9 cellular contexts compared by ENCODE assay signal in the genomic region with DNA sequence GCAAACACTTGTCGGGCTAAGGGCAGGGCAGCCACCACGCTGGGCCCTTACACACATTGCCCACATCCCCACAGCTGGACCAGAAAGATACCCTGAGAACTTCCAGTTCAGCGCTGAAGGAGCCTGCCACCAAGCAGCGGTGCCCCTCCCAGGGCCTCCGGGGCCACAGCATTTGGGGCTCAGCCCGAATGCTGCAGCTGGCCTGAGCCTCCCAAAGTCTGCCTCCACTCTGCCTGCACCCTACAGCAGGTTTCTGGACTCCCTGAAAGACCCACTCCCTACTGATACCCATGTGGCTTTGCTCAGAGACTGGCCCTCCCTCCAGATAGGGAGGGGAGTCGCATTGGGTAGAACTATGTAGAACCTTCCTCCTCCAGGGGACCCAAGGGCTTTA. TPM values are rescaled to one million over a fixed set of nuclear protein-coding genes. Genes with fewer than 3 reads are reported as not detected.
DNase-seq lines count a peak whose midpoint lies in the region; ATAC-seq and TF ChIP-seq lines count a peak whose summit lies in the region.
"Had no signal": no experiment of that assay in that cellular context is flagged by ENCODE, and none has a peak within 500 bp of the region (broad histone marks: within the 10 kb centered on the region; RNA-seq: fewer than 3 reads in every experiment).

No MANE protein-coding gene starts in this region.

- H3K4me3 ChIP-seq in CD4-positive, CD25-positive, alpha-beta regulatory T cell (ENCODE audit: low read depth, low read length) = peak overlapping the region; percentile 71
- H3K4me3 ChIP-seq in Jurkat, Clone E6-1 (ENCODE audit: low read length) = peak overlapping the region; percentile 84
- H3K4me3 ChIP-seq in body of pancreas = no peak overlapping the region
- peak overlapping the region; percentile 99 for H3K4me3 ChIP-seq in neural cell (ENCODE audit: low read length)

- peaks cover 24% of the 10 kb centered on the region for H3K4me1 ChIP-seq in CD4-positive, CD25-positive, alpha-beta regulatory T cell (ENCODE audit: control insufficient read depth, insufficient read depth, low read length, poor library complexity, severe bottlenecking)
- H3K4me1 ChIP-seq in body of pancreas = peaks cover 37% of the 10 kb centered on the region

- H4K20me1 ChIP-seq in neural cell (ENCODE audit: insufficient read depth) = peaks cover 10% of the 10 kb centered on the region

- TF ChIP-seq CTCF in body of pancreas (IDR thresholded peaks at IDR 0.05) (no peak), neural cell (IDR thresholded peaks at IDR 0.05; ENCODE audit: poor library complexity, severe bottlenecking) (no peak)

- no peaks in the 10 kb centered on the region for H3F3A ChIP-seq in neural cell (ENCODE audit: insufficient read depth, low read length, poor library complexity, severe bottlenecking)

- H3K27ac ChIP-seq in CD4-positive, CD25-positive, alpha-beta regulatory T cell (ENCODE audit: insufficient read depth, low read length, poor library complexity, severe bottlenecking) = peak overlapping the region; percentile 72
- peak overlapping the region in 3 of 4 donors; percentile 74 to 90 (median 83) for H3K27ac ChIP-seq in body of pancreas
- H3K27ac ChIP-seq in neural cell (ENCODE audit: low read length) = no peak overlapping the region

- no peaks in the 10 kb centered on the region for H3K9me3 Mint-ChIP-seq in CD4-positive, CD25-positive, alpha-beta regulatory T cell

- TF ChIP-seq RAD21 in neural cell (conservative IDR thresholded peaks at IDR 0.05) = no peak

- H3K4me1 Mint-ChIP-seq in CD4-positive, CD25-positive, alpha-beta regulatory T cell = peaks cover 5 to 29% (median 12%) of the 10 kb centered on the region in 4 donors

- peaks cover 29% of the 10 kb centered on the region for H3K79me2 ChIP-seq in neural cell (replicated peaks; ENCODE audit: insufficient read depth, low read length)

- no peak overlapping the region for H3K4me2 ChIP-seq in neural cell (ENCODE audit: low read length)

- peak in 1 of 3 donors; percentile 12 for DNase-seq in CD4-positive, CD25-positive, alpha-beta regulatory T cell
- no peak for DNase-seq in Jurkat, Clone E6-1 (ENCODE audit: low read depth, low spot score)
- DNase-seq in body of pancreas (no peak), NCI-H1092 (lab: John Stamatoyannopoulos, UW) (no peak), NCI-H1694 treated with DMSO at 0.1 percent for 48 hours (lab: John Stamatoyannopoulos, UW) (no peak), ACHN (no peak), COLO829 (ENCODE audit: low spot score) (no peak)

- intact Hi-C loops in body of pancreas (cut with DNase I) = no loop called here

- in situ Hi-C loops in ACHN (cut with HindIII; ENCODE audit: low pct_ligation_motif_present, low pct_unique_long_range_greater_than_20kb, low sequenced_read_pairs) = no loop called here

- TF ChIP-seq POLR2A in body of pancreas (IDR thresholded peaks at IDR 0.05) = no peak

- no peaks in the 10 kb centered on the region for H3K9me3 ChIP-seq in CD4-positive, CD25-positive, alpha-beta regulatory T cell (ENCODE audit: control insufficient read depth in 2 of 2, low read length in 2 of 2)
- H3K9me3 ChIP-seq in body of pancreas (no peaks in the 10 kb centered on the region), neural cell (ENCODE audit: low read length) (no peaks in the 10 kb centered on the region)

- no peaks in the 10 kb centered on the region for H3K27me3 ChIP-seq in CD4-positive, CD25-positive, alpha-beta regulatory T cell (ENCODE audit: control insufficient read depth, insufficient read depth, low read length)
- H3K27me3 ChIP-seq in body of pancreas = no peaks in the 10 kb centered on the region
- no peaks in the 10 kb centered on the region for H3K27me3 ChIP-seq in neural cell (ENCODE audit: insufficient read depth, low read depth, low read length)

- H3K36me3 Mint-ChIP-seq in CD4-positive, CD25-positive, alpha-beta regulatory T cell = no peaks in the 10 kb centered on the region

- H3K9ac ChIP-seq in neural cell (ENCODE audit: low read length) = peak overlapping the region; percentile 84

- TF ChIP-seq EP300 in neural cell (conservative IDR thresholded peaks at IDR 0.05; ENCODE audit: poor library complexity, severe bottlenecking) = no peak

- H3K4me3 Mint-ChIP-seq in CD4-positive, CD25-positive, alpha-beta regulatory T cell = peak overlapping the region; percentile 91 to 97 (median 95)

- ATAC-seq in CD4-positive, CD25-positive, alpha-beta regulatory T cell (ENCODE audit: low read depth in 2 of 2) = no peak
- no peak for ATAC-seq in body of pancreas

- no peaks in the 10 kb centered on the region for H3K36me3 ChIP-seq in CD4-positive, CD25-positive, alpha-beta regulatory T cell (ENCODE audit: control insufficient read depth, insufficient read depth, low read length)
- H3K36me3 ChIP-seq in body of pancreas (replicated peaks in 1 of 2; ENCODE audit: insufficient read depth in 1 of 2, low read depth in 2 of 2) (no peaks in the 10 kb centered on the region), neural cell (ENCODE audit: insufficient read depth, low read length) (no peaks in the 10 kb centered on the region)

- WGBS in body of pancreas, 2 donors = 64 to 85% methylated on average over 3 to 7 of the region's 7 CpGs

- H3K9me2 ChIP-seq in neural cell (ENCODE audit: insufficient read depth, low read length) = no peaks in the 10 kb centered on the region

- no peak overlapping the region for H2AFZ ChIP-seq in neural cell (ENCODE audit: low read depth, low read length)

- H3K27ac Mint-ChIP-seq in CD4-positive, CD25-positive, alpha-beta regulatory T cell = peak overlapping the region in 2 of 3 donors; percentile 93 to 98

- H3K27me3 Mint-ChIP-seq in CD4-positive, CD25-positive, alpha-beta regulatory T cell = no peaks in the 10 kb centered on the region

TF ChIP-seq in neural cell, 6 proteins besides CTCF, POLR2A, EP300 and RAD21:
- TF ChIP-seq TAF1 (IDR thresholded peaks at IDR 0.05; ENCODE audit: low read depth) = no peak
- TF ChIP-seq, protein P1, sequence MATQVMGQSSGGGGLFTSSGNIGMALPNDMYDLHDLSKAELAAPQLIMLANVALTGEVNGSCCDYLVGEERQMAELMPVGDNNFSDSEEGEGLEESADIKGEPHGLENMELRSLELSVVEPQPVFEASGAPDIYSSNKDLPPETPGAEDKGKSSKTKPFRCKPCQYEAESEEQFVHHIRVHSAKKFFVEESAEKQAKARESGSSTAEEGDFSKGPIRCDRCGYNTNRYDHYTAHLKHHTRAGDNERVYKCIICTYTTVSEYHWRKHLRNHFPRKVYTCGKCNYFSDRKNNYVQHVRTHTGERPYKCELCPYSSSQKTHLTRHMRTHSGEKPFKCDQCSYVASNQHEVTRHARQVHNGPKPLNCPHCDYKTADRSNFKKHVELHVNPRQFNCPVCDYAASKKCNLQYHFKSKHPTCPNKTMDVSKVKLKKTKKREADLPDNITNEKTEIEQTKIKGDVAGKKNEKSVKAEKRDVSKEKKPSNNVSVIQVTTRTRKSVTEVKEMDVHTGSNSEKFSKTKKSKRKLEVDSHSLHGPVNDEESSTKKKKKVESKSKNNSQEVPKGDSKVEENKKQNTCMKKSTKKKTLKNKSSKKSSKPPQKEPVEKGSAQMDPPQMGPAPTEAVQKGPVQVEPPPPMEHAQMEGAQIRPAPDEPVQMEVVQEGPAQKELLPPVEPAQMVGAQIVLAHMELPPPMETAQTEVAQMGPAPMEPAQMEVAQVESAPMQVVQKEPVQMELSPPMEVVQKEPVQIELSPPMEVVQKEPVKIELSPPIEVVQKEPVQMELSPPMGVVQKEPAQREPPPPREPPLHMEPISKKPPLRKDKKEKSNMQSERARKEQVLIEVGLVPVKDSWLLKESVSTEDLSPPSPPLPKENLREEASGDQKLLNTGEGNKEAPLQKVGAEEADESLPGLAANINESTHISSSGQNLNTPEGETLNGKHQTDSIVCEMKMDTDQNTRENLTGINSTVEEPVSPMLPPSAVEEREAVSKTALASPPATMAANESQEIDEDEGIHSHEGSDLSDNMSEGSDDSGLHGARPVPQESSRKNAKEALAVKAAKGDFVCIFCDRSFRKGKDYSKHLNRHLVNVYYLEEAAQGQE (IDR thresholded peaks at IDR 0.05; ENCODE audit: borderline replicate concordance) = no peak
- no peak for TF ChIP-seq MXI1 (conservative IDR thresholded peaks at IDR 0.05; ENCODE audit: poor library complexity, severe bottlenecking)
- TF ChIP-seq POLR2AphosphoS5 (IDR thresholded peaks at IDR 0.05) = no peak
- TF ChIP-seq EZH2 (IDR thresholded peaks at IDR 0.05; ENCODE audit: borderline replicate concordance, insufficient read depth, low read length, poor library complexity, severe bottlenecking) = no peak
- no peak for TF ChIP-seq SMC3 (conservative IDR thresholded peaks at IDR 0.05; ENCODE audit: poor library complexity)

RNA-seq across cellular contexts. Expression of a gene that starts 1.5 kb away (rescaled TPM):
- total RNA-seq in CD4-positive, CD25-positive, alpha-beta regulatory T cell = 59.9 TPM
- polyA plus RNA-seq in CD4-positive, CD25-positive, alpha-beta regulatory T cell = 10 to 100 TPM; 58.1 to 93.2 (median 77.1) TPM
- 94.1 TPM for polyA plus RNA-seq in Jurkat, Clone E6-1 (2012; ENCODE audit: insufficient read depth, insufficient read length)
- 10 to 100 TPM; 46.1 to 65.6 TPM for total RNA-seq in body of pancreas
- 510 and 524 TPM in 2 replicates for polyA plus RNA-seq in neural cell
- 148 and 183 TPM in 2 replicates for polyA minus RNA-seq in neural cell

RNA-seq across cellular contexts. Expression of a gene that starts 3.3 kb away (rescaled TPM):
- not detected for total RNA-seq in CD4-positive, CD25-positive, alpha-beta regulatory T cell
- polyA plus RNA-seq in CD4-positive, CD25-positive, alpha-beta regulatory T cell = not detected
- polyA plus RNA-seq in Jurkat, Clone E6-1 (2012; ENCODE audit: insufficient read depth, insufficient read length) = not detected
- total RNA-seq in body of pancreas = not detected
- not detected in 2 replicates for polyA plus RNA-seq in neural cell
- not detected in 2 replicates for polyA minus RNA-seq in neural cell
- total RNA-seq: bronchial epithelial cell had no signal

RNA-seq across cellular contexts. Expression of a gene that starts 27.6 kb away (rescaled TPM):
- not detected for total RNA-seq in CD4-positive, CD25-positive, alpha-beta regulatory T cell
- polyA plus RNA-seq in CD4-positive, CD25-positive, alpha-beta regulatory T cell = not detected
- not detected for polyA plus RNA-seq in Jurkat, Clone E6-1 (2012; ENCODE audit: insufficient read depth, insufficient read length)
- 1 to 10 TPM in 1 of 2 donors, under 1 TPM in 1; 0.52 to 5.3 TPM for total RNA-seq in body of pancreas
- polyA plus RNA-seq in neural cell = not detected in 2 replicates
- polyA minus RNA-seq in neural cell = not detected in 2 replicates
- total RNA-seq: bronchial epithelial cell had no signal

RNA-seq across cellular contexts. Expression of a gene that starts 28.8 kb away (rescaled TPM):
- 231 TPM for total RNA-seq in CD4-positive, CD25-positive, alpha-beta regulatory T cell
- polyA plus RNA-seq in CD4-positive, CD25-positive, alpha-beta regulatory T cell = 100 to 1,000 TPM; 186 to 216 (median 207) TPM
- 267 TPM for polyA plus RNA-seq in Jurkat, Clone E6-1 (2012; ENCODE audit: insufficient read depth, insufficient read length)
- total RNA-seq in body of pancreas = 1,000 to 10,000 TPM; 1,462 to 4,394 TPM
- polyA plus RNA-seq in neural cell = 82.8 and 99.2 TPM in 2 replicates
- polyA minus RNA-seq in neural cell = 82.8 and 86.2 TPM in 2 replicates

RNA-seq across cellular contexts. Expression of a gene that starts 39.6 kb away (rescaled TPM):
- 578 TPM for total RNA-seq in CD4-positive, CD25-positive, alpha-beta regulatory T cell
- polyA plus RNA-seq in CD4-positive, CD25-positive, alpha-beta regulatory T cell = 100 to 1,000 TPM in 2 of 4 donors, 10 to 100 TPM in 2; 91.4 to 141 (median 99.4) TPM
- 572 TPM for polyA plus RNA-seq in Jurkat, Clone E6-1 (2012; ENCODE audit: insufficient read depth, insufficient read length)
- total RNA-seq in body of pancreas = 100 to 1,000 TPM; 109 to 141 TPM
- polyA plus RNA-seq in neural cell = 16.1 and 26.9 TPM in 2 replicates
- polyA minus RNA-seq in neural cell = 27.8 and 42.6 TPM in 2 replicates

Comparison
In these comparisons a context has a peak if more than half of its experiments do, and no peak if none do; other contexts are left out.
1. H3K4me3 ChIP-seq: peak in CD4-positive, CD25-positive, alpha-beta regulatory T cell (single experiment), Jurkat, Clone E6-1 (single experiment) and neural cell (single experiment); none in body of pancreas (0 of 2).